19 cellular contexts compared by ENCODE assay signal in genomic region chr13:21872795-21873194, GRCh38.
DNase-seq lines count a peak whose midpoint lies in the region; ATAC-seq, FAIRE-seq and TF ChIP-seq lines count a peak whose summit lies in the region.
"Had no signal": no experiment of that assay in that cellular context is flagged by ENCODE, and none has a peak within 500 bp of the region (broad histone marks: within the 10 kb centered on the region; RNA-seq: fewer than 3 reads in every experiment).

No MANE protein-coding gene starts in this region.

- H3K27me3 ChIP-seq in gastroesophageal sphincter = no peaks in the 10 kb centered on the region

- no peak overlapping the region for H3K27ac Mint-ChIP-seq in activated CD4-positive, alpha-beta T cell treated with anti-CD3 and anti-CD28 coated beads, Interleukin-2, amount 10 ng/mL, durations not matched to agents 24 days and 14 days
- H3K27ac Mint-ChIP-seq: B cell had no signal

- H3K36me3 ChIP-seq in gastroesophageal sphincter = no peaks in the 10 kb centered on the region

- H3K4me1 Mint-ChIP-seq in activated CD4-positive, alpha-beta T cell treated with anti-CD3 and anti-CD28 coated beads, Interleukin-2, amount 10 ng/mL, durations not matched to agents 24 days and 14 days = no peaks in the 10 kb centered on the region
- H3K4me1 Mint-ChIP-seq: B cell had no signal

- intact Hi-C loops in activated CD4-positive, alpha-beta T cell treated with anti-CD3 and anti-CD28 coated beads, Interleukin-2, amount 10 ng/mL, durations not matched to agents 24 days and 14 days (cut with micrococcal nuclease) = no loop called here

- ATAC-seq in gastroesophageal sphincter = peak; percentile 46
- no peak for ATAC-seq in GM18519 (IDR thresholded peaks at IDR 0.05; ENCODE audit: low FRiP score, unreplicated experiment)

- H3K4me3 Mint-ChIP-seq in activated CD4-positive, alpha-beta T cell treated with anti-CD3 and anti-CD28 coated beads, Interleukin-2, amount 10 ng/mL, durations not matched to agents 24 days and 14 days = no peak overlapping the region
- H3K4me3 Mint-ChIP-seq: B cell had no signal

- TF ChIP-seq EP300 in gastroesophageal sphincter (IDR thresholded peaks at IDR 0.05) = no peak

- no peak for TF ChIP-seq POLR2A in gastroesophageal sphincter (IDR thresholded peaks at IDR 0.05)

- no peaks in the 10 kb centered on the region for H3K36me3 Mint-ChIP-seq in activated CD4-positive, alpha-beta T cell treated with anti-CD3 and anti-CD28 coated beads, Interleukin-2, amount 10 ng/mL, durations not matched to agents 24 days and 14 days (ENCODE audit: low read depth)

- H3K27me3 Mint-ChIP-seq in activated CD4-positive, alpha-beta T cell treated with anti-CD3 and anti-CD28 coated beads, Interleukin-2, amount 10 ng/mL, durations not matched to agents 24 days and 14 days = no peaks in the 10 kb centered on the region

- peaks cover 0 to 12% (median 0%) of the 10 kb centered on the region in 3 donors for H3K4me1 ChIP-seq in gastroesophageal sphincter

- TF ChIP-seq CTCF in gastroesophageal sphincter (IDR thresholded peaks at IDR 0.05) = no peak

- WGBS in gastroesophageal sphincter (ENCODE audit: low coverage in 1 of 2), 2 donors = 39 to 73% methylated on average over 3 to 4 of the region's 5 CpGs

- peak; percentile 26 for DNase-seq in activated CD4-positive, alpha-beta T cell treated with anti-CD3 and anti-CD28 coated beads, Interleukin-2, amount 10 ng/mL, durations not matched to agents 24 days and 14 days
- DNase-seq in activated CD4-positive, alpha-beta T cell treated with anti-CD3 and anti-CD28 coated beads for 4 hours = no peak
- DNase-seq in ecto neural progenitor cell (ENCODE audit: low spot score) = peak; percentile 29
- DNase-seq in urothelium cell line (ENCODE audit: low spot score) = peak; percentile 6
- no peak for DNase-seq in NCI-H345 treated with DMSO at 0.1 percent for 48 hours (lab: John Stamatoyannopoulos, UW; ENCODE audit: unreplicated experiment)
- no peak for DNase-seq in NCI-H146 treated with DMSO at 0.1 percent for 48 hours (lab: John Stamatoyannopoulos, UW; ENCODE audit: unreplicated experiment)
- DNase-seq: GDM1, NCI-H1048, NCI-H1436, NCI-H2029 treated with DMSO at 0.1 percent for 48 hours, NCI-H2171 treated with DMSO at 0.1 percent for 48 hours, NCI-H748 treated with DMSO at 0.1 percent for 48 hours, Right ventricle myocardium superior had no signal

- H3K9me3 Mint-ChIP-seq in activated CD4-positive, alpha-beta T cell treated with anti-CD3 and anti-CD28 coated beads, Interleukin-2, amount 10 ng/mL, durations not matched to agents 24 days and 14 days = no peaks in the 10 kb centered on the region

- FAIRE-seq in urothelium cell line (lab: Jason Lieb, UNC) = no peak
- FAIRE-seq: RCC 7860 had no signal

- H3K4me3 ChIP-seq in gastroesophageal sphincter = no peak overlapping the region

- H3K27ac ChIP-seq in gastroesophageal sphincter = no peak overlapping the region
- H3K27ac ChIP-seq: 22Rv1, KMS-11 had no signal

- no peaks in the 10 kb centered on the region for H3K9me3 ChIP-seq in gastroesophageal sphincter

Comparison
In these comparisons a context has a peak if more than half of its experiments do, and no peak if none do; other contexts are left out.
1. DNase-seq: peak in activated CD4-positive, alpha-beta T cell treated with anti-CD3 and anti-CD28 coated beads, Interleukin-2, amount 10 ng/mL, durations not matched to agents 24 days and 14 days (single experiment), ecto neural progenitor cell (single experiment) and urothelium cell line (single experiment); none in activated CD4-positive, alpha-beta T cell treated with anti-CD3 and anti-CD28 coated beads for 4 hours (0 of 2), NCI-H345 treated with DMSO at 0.1 percent for 48 hours (single experiment) and NCI-H146 treated with DMSO at 0.1 percent for 48 hours (single experiment).